Comparison of ENCODE assay signal across 8 cellular contexts in genomic region chr10:35331894-35332640, GRCh38. TPM values are rescaled to one million over a fixed set of nuclear protein-coding genes. Genes with fewer than 3 reads are reported as not detected.
A peak's percentile ranks its signal among the peaks of the same experiment; 100 is the strongest.
DNase-seq lines count a peak whose midpoint lies in the region; ATAC-seq and TF ChIP-seq lines count a peak whose summit lies in the region.
"Had no signal": no experiment of that assay in that cellular context is flagged by ENCODE, and none has a peak within 500 bp of the region (broad histone marks: within the 10 kb centered on the region; RNA-seq: fewer than 3 reads in every experiment).

No MANE protein-coding gene starts in this region.

- CTCF ChIA-PET in Panc1 (lab: Charles Lee), result no interaction called here

- H3K4me3 ChIP-seq in Panc1 (ENCODE audit: low read depth in 2 of 2, low read length in 2 of 2), result no peak overlapping the region
- H3K4me3 ChIP-seq in fibroblast of pulmonary artery (replicated peaks; ENCODE audit: low read depth, low read length), result no peak overlapping the region
- H3K4me3 ChIP-seq in gastrocnemius medialis, result no peak overlapping the region
- H3K4me3 ChIP-seq in dorsolateral prefrontal cortex, result no peak overlapping the region

- no TSS peak for BruUV-seq in Panc1 (replicated peaks; lab: Mats Ljungman, UMichigan)

- no peak for TF ChIP-seq POLR2A in gastrocnemius medialis (IDR thresholded peaks at IDR 0.05)

- H3K27ac ChIP-seq in Panc1 (ENCODE audit: low read length) (peak overlapping the region; percentile 71), gastrocnemius medialis (peak overlapping the region; percentile 87 to 98 (median 96)), dorsolateral prefrontal cortex (peak overlapping the region in 5 of 59 donors; percentile 5 to 61 (median 22))

- POLR2A ChIA-PET in Panc1 (lab: Charles Lee), result no interaction called here

- 0 out of 2 replicates have a peak, but pooled peaks have one; percentile 33 for ATAC-seq in Panc1
- peak; percentile 76 to 84 for ATAC-seq in gastrocnemius medialis
- no peak for ATAC-seq in HG03342 (IDR thresholded peaks at IDR 0.05; ENCODE audit: unreplicated experiment)

- TF ChIP-seq CTCF in Panc1 (IDR thresholded peaks at IDR 0.05) (no peak), fibroblast of pulmonary artery (IDR thresholded peaks at IDR 0.05; ENCODE audit: low read length, missing control alignments) (no peak), gastrocnemius medialis (IDR thresholded peaks at IDR 0.05 in 4 of 5, conservative IDR thresholded peaks at IDR 0.05 in 1 of 5) (no peak), dorsolateral prefrontal cortex (IDR thresholded peaks at IDR 0.05 in 54 of 56, conservative IDR thresholded peaks at IDR 0.05 in 2 of 56; ENCODE audit: low read depth in 1 of 56, partially characterized antibody in 56 of 56) (no peak)

- in situ Hi-C loops in Panc1 (cut with HindIII; ENCODE audit: low pct_unique_long_range_greater_than_20kb, low sequenced_read_pairs), result no loop called here
- in situ Hi-C loops in gastrocnemius medialis (cut with MboI; ENCODE audit: low sequenced_read_pairs in 4 of 4), result loop anchor here in 2 of 4 donors (10.0 to 25.0 kb wide), 3 partner anchors 220 to 233 kb away; no protein-coding TSS in a partner anchor

- H3K36me3 ChIP-seq in Panc1 (ENCODE audit: control insufficient read depth, insufficient read depth, low read length), result no peaks in the 10 kb centered on the region
- no peaks in the 10 kb centered on the region for H3K36me3 ChIP-seq in gastrocnemius medialis

- H3K4me1 ChIP-seq in Panc1 (ENCODE audit: control insufficient read depth, insufficient read depth, low read length), result peaks cover 9% of the 10 kb centered on the region
- H3K4me1 ChIP-seq in gastrocnemius medialis, result peaks cover 66 to 72% of the 10 kb centered on the region in 2 donors

- intact Hi-C loops in Panc1 (cut with micrococcal nuclease; ENCODE audit: unreplicated experiment) (no loop called here), gastrocnemius medialis (cut with DNase I; ENCODE audit: low total_unique reads) (loop anchor here (1.0 to 5.0 kb wide), 4 partner anchors 75 to 309 kb away; partner anchors contain the start of gene CREM), dorsolateral prefrontal cortex (cut with DNase I) (loop anchor here in 1 of 2 donors (10.0 kb wide), 1 partner anchor 83 kb away; no protein-coding TSS in a partner anchor)

- DNase-seq in H4 (ENCODE audit: low spot score), result peak; percentile 71
- DNase-seq in Panc1 (ENCODE audit: low read depth, low spot score), result peak; percentile 85
- DNase-seq in fibroblast of pulmonary artery (ENCODE audit: low read depth), result peak; percentile 94
- peak; percentile 45 to 61 for DNase-seq in gastrocnemius medialis
- DNase-seq in DMS153 treated with DMSO at 0.1 percent for 48 hours (lab: John Stamatoyannopoulos, UW; ENCODE audit: unreplicated experiment), result no peak
- DNase-seq in dorsolateral prefrontal cortex, result no peak
- DNase-seq: stimulated activated CD4-positive, alpha-beta T cell treated with anti-CD3 and anti-CD28 coated beads, Interleukin-4, amount 100 ng/mL, for 4 hours had no signal

- H3K27me3 ChIP-seq in Panc1 (ENCODE audit: control insufficient read depth, insufficient read depth, low read length) (no peaks in the 10 kb centered on the region), gastrocnemius medialis (no peaks in the 10 kb centered on the region), dorsolateral prefrontal cortex (no peaks in the 10 kb centered on the region)

- H3K9me3 ChIP-seq in Panc1 (ENCODE audit: control insufficient read depth, insufficient read depth, low read depth, low read length) (no peaks in the 10 kb centered on the region), gastrocnemius medialis (no peaks in the 10 kb centered on the region)

RNA-seq across cellular contexts. Expression of gene CCNY, which starts 4.2 kb away (rescaled TPM):
- 25.1 and 37.6 TPM in 2 replicates for total RNA-seq in H4 (2014; rRNA removed; shearing (Covaris generic))
- total RNA-seq in Panc1 (2021; ENCODE audit: unreplicated experiment), result 51.9 TPM
- 40.5 TPM for polyA plus RNA-seq in Panc1 (2012; ENCODE audit: insufficient read length)
- 10 to 100 TPM; 23.9 to 68.1 (median 39.5) TPM for total RNA-seq in gastrocnemius medialis
- 100 to 1,000 TPM in 53 of 120 experiments, 10 to 100 TPM in 67; 62.3 to 136 (median 97.7) TPM for total RNA-seq in dorsolateral prefrontal cortex

Comparison
In these comparisons a context has a peak if more than half of its experiments do, and no peak if none do; other contexts are left out.
1. DNase-seq: peak in H4 (single experiment), Panc1 (single experiment), fibroblast of pulmonary artery (single experiment) and gastrocnemius medialis (2 of 2); none in DMS153 treated with DMSO at 0.1 percent for 48 hours (single experiment) and dorsolateral prefrontal cortex (0 of 10).